ENCODE assay signal across 18 cellular contexts in the genomic region with DNA sequence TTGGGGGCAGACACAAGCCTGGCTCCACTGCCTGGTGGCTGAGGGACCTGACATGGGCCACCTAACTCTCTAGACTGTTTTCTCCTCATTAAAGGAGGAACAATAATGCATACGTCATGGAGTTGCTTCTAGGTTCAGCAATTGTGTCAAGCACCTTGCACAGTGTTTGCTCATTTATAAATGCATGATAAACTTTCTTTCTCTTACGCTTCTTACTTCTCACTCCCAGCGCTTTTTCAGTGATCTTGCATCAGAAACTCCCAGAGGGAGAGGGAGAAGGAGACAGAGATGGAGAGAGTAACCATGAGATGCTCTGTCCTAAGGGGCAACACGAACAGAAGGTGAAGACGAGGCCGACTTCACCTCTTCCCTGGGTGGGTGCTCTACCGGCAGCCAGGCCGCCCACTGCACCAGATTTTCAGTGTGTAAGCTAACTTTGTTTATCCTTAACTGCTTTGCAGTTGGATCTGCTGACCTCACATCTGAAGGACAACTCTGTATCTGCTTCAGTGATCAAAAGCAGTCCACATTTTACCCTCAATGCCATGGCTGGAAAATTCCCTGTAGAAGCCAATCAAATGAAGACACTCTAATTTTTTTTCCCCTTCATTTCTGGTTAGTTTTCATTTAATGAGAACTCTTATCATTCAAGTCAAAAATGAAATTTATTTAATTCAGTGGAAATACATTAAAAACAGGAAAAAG.
"Had no signal": no experiment of that assay in that cellular context is flagged by ENCODE, and none has a peak within 500 bp of the region (broad histone marks: within the 10 kb centered on the region; RNA-seq: fewer than 3 reads in every experiment).

No MANE protein-coding gene starts in this region.

- ATAC-seq: activated CD8-positive, alpha-beta memory T cell treated with anti-CD3 and anti-CD28 coated beads, Interleukin-2, amount 10 ng/mL, durations not matched to agents 7 days and 5 days; effector memory CD8-positive, alpha-beta T cell; left colon; mucosa of descending colon; naive thymus-derived CD8-positive, alpha-beta T cell; psoas muscle; T-helper 17 cell had no signal

- H3K4me1 Mint-ChIP-seq: activated CD8-positive, alpha-beta memory T cell treated with anti-CD3 and anti-CD28 coated beads, Interleukin-2, amount 10 ng/mL, durations not matched to agents 7 days and 5 days had no signal

- H3K27ac Mint-ChIP-seq: activated CD8-positive, alpha-beta memory T cell treated with anti-CD3 and anti-CD28 coated beads, Interleukin-2, amount 10 ng/mL, durations not matched to agents 7 days and 5 days; activated naive CD4-positive, alpha-beta T cell treated with anti-CD3 and anti-CD28 coated beads, Interleukin-2, amount 50 U/mL, for 24 hours; activated T-cell treated with anti-CD3 and anti-CD28 coated beads, Interleukin-2, amount 50 U/mL, for 24 hours; dendritic cell treated with granulocyte-macrophage colony-stimulating factor and Interleukin-4, amounts not matched to agents 40 ng/mL and 50 ng/mL, for 4 days; stimulated activated naive CD8-positive, alpha-beta T cell treated with anti-CD3 and anti-CD28 coated beads, Interleukin-15, Interleukin-2, amounts not matched to agents 100 ng/mL and 50 ng/mL, for 24 hours; T-helper 17 cell had no signal

- H3K27me3 Mint-ChIP-seq: activated CD8-positive, alpha-beta memory T cell treated with anti-CD3 and anti-CD28 coated beads, Interleukin-2, amount 10 ng/mL, durations not matched to agents 7 days and 5 days; activated naive CD4-positive, alpha-beta T cell treated with anti-CD3 and anti-CD28 coated beads, Interleukin-2, amount 50 U/mL, for 24 hours; activated T-cell treated with anti-CD3 and anti-CD28 coated beads, Interleukin-2, amount 50 U/mL, for 24 hours; brain; central memory CD8-positive, alpha-beta T cell; dendritic cell treated with granulocyte-macrophage colony-stimulating factor and Interleukin-4, amounts not matched to agents 40 ng/mL and 50 ng/mL, for 4 days; effector memory CD8-positive, alpha-beta T cell; naive thymus-derived CD8-positive, alpha-beta T cell; stimulated activated naive CD8-positive, alpha-beta T cell treated with anti-CD3 and anti-CD28 coated beads, Interleukin-15, Interleukin-2, amounts not matched to agents 100 ng/mL and 50 ng/mL, for 24 hours; T-helper 17 cell had no signal

- H3K4me3 ChIP-seq: mucosa of descending colon, psoas muscle had no signal

- DNase-seq: activated CD4-positive, alpha-beta T cell treated with anti-CD3 and anti-CD28 coated beads, Interleukin-2, amount 50 U/mL, for 4 hours; activated CD8-positive, alpha-beta memory T cell treated with anti-CD3 and anti-CD28 coated beads, Interleukin-2, amount 10 ng/mL, durations not matched to agents 7 days and 5 days; activated effector memory CD4-positive, alpha-beta T cell treated with Interleukin-2 at 50 U/mL for 16 hours; activated T-cell treated with anti-CD3 and anti-CD28 coated beads, Interleukin-2, amount 50 U/mL, for 24 hours; effector memory CD8-positive, alpha-beta T cell; glutamatergic neuron; left colon; mucosa of descending colon; naive thymus-derived CD8-positive, alpha-beta T cell; occipital lobe; psoas muscle; stimulated activated CD4-positive, alpha-beta T cell treated with anti-CD3 and anti-CD28 coated beads, Interleukin-4, amount 100 ng/mL, for 24 hours; T-helper 17 cell had no signal

- H3K9me3 ChIP-seq: mucosa of descending colon, psoas muscle had no signal

- H3K27ac ChIP-seq: psoas muscle had no signal

- H3K36me3 Mint-ChIP-seq: brain had no signal

- H3K4me3 Mint-ChIP-seq: activated CD8-positive, alpha-beta memory T cell treated with anti-CD3 and anti-CD28 coated beads, Interleukin-2, amount 10 ng/mL, durations not matched to agents 7 days and 5 days; activated naive CD4-positive, alpha-beta T cell treated with anti-CD3 and anti-CD28 coated beads, Interleukin-2, amount 50 U/mL, for 24 hours; activated T-cell treated with anti-CD3 and anti-CD28 coated beads, Interleukin-2, amount 50 U/mL, for 24 hours; central memory CD8-positive, alpha-beta T cell; dendritic cell treated with granulocyte-macrophage colony-stimulating factor and Interleukin-4, amounts not matched to agents 40 ng/mL and 50 ng/mL, for 4 days; effector memory CD8-positive, alpha-beta T cell; naive thymus-derived CD8-positive, alpha-beta T cell; stimulated activated naive CD8-positive, alpha-beta T cell treated with anti-CD3 and anti-CD28 coated beads, Interleukin-15, Interleukin-2, amounts not matched to agents 100 ng/mL and 50 ng/mL, for 24 hours; T-helper 17 cell had no signal

- H3K9me3 Mint-ChIP-seq: activated naive CD4-positive, alpha-beta T cell treated with anti-CD3 and anti-CD28 coated beads, Interleukin-2, amount 50 U/mL, for 24 hours; activated T-cell treated with anti-CD3 and anti-CD28 coated beads, Interleukin-2, amount 50 U/mL, for 24 hours; brain; central memory CD8-positive, alpha-beta T cell; dendritic cell treated with granulocyte-macrophage colony-stimulating factor and Interleukin-4, amounts not matched to agents 40 ng/mL and 50 ng/mL, for 4 days; effector memory CD8-positive, alpha-beta T cell; naive thymus-derived CD8-positive, alpha-beta T cell; stimulated activated naive CD8-positive, alpha-beta T cell treated with anti-CD3 and anti-CD28 coated beads, Interleukin-15, Interleukin-2, amounts not matched to agents 100 ng/mL and 50 ng/mL, for 24 hours had no signal
